ENCODE assay signal across 8 cellular contexts in the genomic region with DNA sequence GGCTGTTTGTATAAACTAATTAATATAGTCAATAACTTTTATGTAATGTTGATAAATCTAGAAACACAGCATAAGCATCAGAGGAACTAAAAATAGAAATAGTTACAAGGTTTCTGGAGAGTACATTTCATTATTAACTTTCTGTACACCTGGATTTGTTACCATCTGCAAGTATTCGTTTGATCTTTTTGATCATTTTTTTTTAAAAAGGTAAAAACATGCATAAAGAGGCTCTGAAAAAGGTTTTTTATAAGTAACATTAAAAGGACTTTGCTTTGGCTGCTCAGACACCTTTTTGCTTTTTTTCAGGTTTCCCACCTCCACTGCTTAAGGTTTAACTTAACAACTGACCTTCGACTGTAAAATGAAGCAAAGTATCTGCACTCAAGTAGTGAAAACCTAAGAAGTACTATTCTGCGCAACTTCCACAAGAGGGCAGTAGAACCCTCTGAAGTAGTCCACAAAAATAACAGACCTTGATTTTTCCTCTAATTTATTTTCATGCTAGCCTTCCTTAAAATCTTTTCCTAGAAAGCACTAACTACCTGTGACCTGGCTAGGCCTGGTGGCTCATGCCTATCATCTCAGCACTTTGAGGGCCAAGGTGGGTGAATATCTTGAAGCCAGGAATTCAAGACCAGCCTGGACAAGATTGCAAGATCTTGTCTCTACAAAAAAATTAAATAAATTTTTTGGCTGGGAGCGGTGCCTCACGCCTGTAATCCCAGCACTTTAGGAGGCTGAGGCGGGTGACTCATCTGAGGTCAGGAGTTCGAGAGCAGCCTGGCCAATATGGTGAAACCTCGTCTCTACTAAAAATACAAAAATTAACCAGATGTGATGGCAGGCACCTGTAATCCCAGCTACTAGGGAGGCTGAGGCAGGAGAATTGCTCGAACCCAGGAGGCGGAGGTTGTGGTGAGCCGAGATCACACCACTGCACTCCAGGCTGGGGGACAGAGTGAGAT. TPM values are rescaled to one million over a fixed set of nuclear protein-coding genes. Genes with fewer than 3 reads are reported as not detected.
DNase-seq lines count a peak whose midpoint lies in the region; FAIRE-seq and TF ChIP-seq lines count a peak whose summit lies in the region.
"Not testable (repeated sequence)": the region's sequence is repeated elsewhere in the genome, so short reads cannot be mapped to it uniquely, and the experiment has no call there.

No MANE protein-coding gene starts in this region.

- H3K9me3 ChIP-seq in H1 (ENCODE audit: insufficient read depth in 2 of 2, low read depth in 1 of 2, low read length in 1 of 2); right atrium auricular region; neural cell (ENCODE audit: low read length); uterus: not testable (repeated sequence)

- TF ChIP-seq POLR2A in H1 (IDR thresholded peaks at IDR 0.05; ENCODE audit: control extremely low read depth in 1 of 2, low read depth in 2 of 2, low read length in 2 of 2); uterus (IDR thresholded peaks at IDR 0.05): not testable (repeated sequence)

- intact Hi-C loops in uterus (cut with DNase I; ENCODE audit: low total_unique reads) = not testable (repeated sequence)

- not testable (repeated sequence) for H3K18ac ChIP-seq in H1 (ENCODE audit: extremely low read depth, low read length)

- not testable (repeated sequence) for H2BK12ac ChIP-seq in H1 (ENCODE audit: low read depth, low read length)

- not testable (repeated sequence) for H3K36me3 ChIP-seq in H1 (ENCODE audit: control insufficient read depth in 2 of 4, insufficient read depth in 4 of 4, low read length in 3 of 4); right atrium auricular region; neural cell (ENCODE audit: insufficient read depth, low read length); uterus

- not testable (repeated sequence) for H2BK120ac ChIP-seq in H1 (replicated peaks; ENCODE audit: low read depth, low read length)

- not testable (repeated sequence) for H2BK5ac ChIP-seq in H1 (ENCODE audit: low read depth, low read length)

- not testable (repeated sequence) for H3K4me3 ChIP-seq in H1 (ENCODE audit: extremely low read depth in 1 of 4, insufficient read depth in 2 of 4, low read depth in 3 of 4, low read length in 4 of 4); right atrium auricular region; neural cell (ENCODE audit: low read length); uterus

- POLR2A ChIA-PET in H1 (lab: Charles Lee; ENCODE audit: partially characterized antibody) = interaction anchor here (0.6 kb wide), 1 partner anchor 724 kb away, joined by 3 read pairs; no protein-coding TSS in a partner anchor

- H2BK15ac ChIP-seq in H1 (ENCODE audit: low read length) = not testable (repeated sequence)

- H3K27me3 ChIP-seq in H1 (replicated peaks in 1 of 4; ENCODE audit: control insufficient read depth in 3 of 4, extremely low read depth in 1 of 4, insufficient read depth in 3 of 4, low read length in 3 of 4); right atrium auricular region; neural cell (ENCODE audit: insufficient read depth, low read depth, low read length); uterus: not testable (repeated sequence)

- TF ChIP-seq CTCF in VCaP (conservative IDR thresholded peaks at IDR 0.05) (peak; percentile 62), right atrium auricular region (IDR thresholded peaks at IDR 0.05) (peak; percentile 15 to 63), neural cell (IDR thresholded peaks at IDR 0.05; ENCODE audit: poor library complexity, severe bottlenecking) (peak; percentile 40), uterus (IDR thresholded peaks at IDR 0.05) (peak in 3 of 4 experiments; percentile 21 to 38 (median 24))
- not testable (repeated sequence) for TF ChIP-seq CTCF in H1 (IDR thresholded peaks at IDR 0.05; ENCODE audit: control extremely low read depth in 1 of 3, insufficient read depth in 1 of 3, low read depth in 1 of 3, low read length in 3 of 3)

- 76% methylated on average over 8 of the region's 11 CpGs; no CpG with 5 or more reads in 1 of the 2 experiments for WGBS in H1 (ENCODE audit: extremely low coverage in 1 of 2, insufficient coverage in 1 of 2, insufficient read length in 1 of 2, insufficient replicate concordance in 2 of 2, low coverage in 1 of 2, low lambda C conversion rate in 2 of 2, missing lambda C conversion rate in 1 of 2), 2 experiments

- CTCF ChIA-PET in H1 (lab: Charles Lee; ENCODE audit: partially characterized antibody) = interaction anchor here (0.7 to 2.2 kb wide), 3 partner anchors 18 to 91 kb away, joined by 3 to 10 read pairs (median 3); no protein-coding TSS in a partner anchor

- H3K9ac ChIP-seq in H1 (replicated peaks in 1 of 4; ENCODE audit: extremely low read depth in 1 of 4, low read depth in 3 of 4, low read length in 3 of 4); neural cell (ENCODE audit: low read length): not testable (repeated sequence)

- peaks cover 0 to 27% of the 10 kb centered on the region in 2 experiments; a peak in 2 of 4 replicates for H3K79me2 ChIP-seq in H1 (ENCODE audit: control insufficient read depth in 1 of 2, insufficient read depth in 2 of 2, low read length in 2 of 2)
- not testable (repeated sequence) for H3K79me2 ChIP-seq in neural cell (replicated peaks; ENCODE audit: insufficient read depth, low read length)

- H4K91ac ChIP-seq in H1 (replicated peaks; ENCODE audit: insufficient read length, low read length) = not testable (repeated sequence)

- H3K23ac ChIP-seq in H1 (ENCODE audit: insufficient read length) = not testable (repeated sequence)

- TF ChIP-seq RAD21 in H1 (IDR thresholded peaks at IDR 0.05 in 1 of 2, conservative IDR thresholded peaks at IDR 0.05 in 1 of 2; ENCODE audit: low read depth in 2 of 2, low read length in 2 of 2) = peak in 1 of 2 experiments; percentile 4; a peak in 1 of 4 replicates
- TF ChIP-seq RAD21 in neural cell (conservative IDR thresholded peaks at IDR 0.05) = not testable (repeated sequence)

- not testable (repeated sequence) for H3K4me1 ChIP-seq in H1 (replicated peaks in 1 of 4; ENCODE audit: control insufficient read depth in 3 of 4, insufficient read depth in 4 of 4, low read length in 3 of 4); right atrium auricular region; uterus

- H3K9me2 ChIP-seq in neural cell (ENCODE audit: insufficient read depth, low read length) = not testable (repeated sequence)

- not testable (repeated sequence) for H3K23me2 ChIP-seq in H1 (ENCODE audit: low read depth, low read length)

- DNase-seq in DMS 273 (lab: John Stamatoyannopoulos, UW; ENCODE audit: unreplicated experiment) = peak; percentile 37
- peak; percentile 7 for DNase-seq in HS-27A (ENCODE audit: low read depth)
- peak; percentile 40 for DNase-seq in NCI-H2171 treated with DMSO at 0.1 percent for 48 hours (lab: John Stamatoyannopoulos, UW)
- DNase-seq in H1 (ENCODE audit: low read depth in 1 of 2, low spot score in 2 of 2); right atrium auricular region (ENCODE audit: low spot score): not testable (repeated sequence)
- peak; percentile 24 to 43 for DNase-seq in uterus

- not testable (repeated sequence) for H2AK5ac ChIP-seq in H1 (ENCODE audit: low read depth, low read length)

- not testable (repeated sequence) for H3K14ac ChIP-seq in H1 (ENCODE audit: insufficient read length)

- H3K79me1 ChIP-seq in H1 (ENCODE audit: low read depth, low read length) = not testable (repeated sequence)

- not testable (repeated sequence) for H2BK20ac ChIP-seq in H1 (ENCODE audit: low read length)

- not testable (repeated sequence) for H3K27ac ChIP-seq in VCaP; H1 (ENCODE audit: low read depth, low read length); right atrium auricular region; neural cell (ENCODE audit: low read length)
- H3K27ac ChIP-seq in uterus = peak overlapping the region in 1 of 2 donors; percentile 54

- H3K4ac ChIP-seq in H1 (replicated peaks; ENCODE audit: insufficient read length, low read depth, low read length) = not testable (repeated sequence)

- H4K20me1 ChIP-seq in H1 (replicated peaks in 1 of 2; ENCODE audit: control insufficient read depth in 1 of 2, insufficient read depth in 2 of 2, low read length in 2 of 2); neural cell (ENCODE audit: insufficient read depth): not testable (repeated sequence)

- not testable (repeated sequence) for H4K8ac ChIP-seq in H1 (ENCODE audit: extremely low read depth, insufficient read depth, low read length)

- not testable (repeated sequence) for H3F3A ChIP-seq in neural cell (ENCODE audit: insufficient read depth, low read length, poor library complexity, severe bottlenecking)

- TF ChIP-seq EP300 in H1 (IDR thresholded peaks at IDR 0.05; ENCODE audit: borderline replicate concordance in 1 of 2, low read depth in 2 of 2, low read length in 2 of 2); neural cell (conservative IDR thresholded peaks at IDR 0.05; ENCODE audit: poor library complexity, severe bottlenecking): not testable (repeated sequence)

- not testable (repeated sequence) for H3K56ac ChIP-seq in H1 (replicated peaks; ENCODE audit: insufficient read length, low read depth, low read length)

- H4K5ac ChIP-seq in H1 (ENCODE audit: insufficient read length, low read depth, low read length) = not testable (repeated sequence)

- H2AFZ ChIP-seq in H1 (ENCODE audit: low read length); neural cell (ENCODE audit: low read depth, low read length): not testable (repeated sequence)

- not testable (repeated sequence) for H3K4me2 ChIP-seq in H1 (ENCODE audit: insufficient read depth in 1 of 2, low read depth in 2 of 2, low read length in 2 of 2); neural cell (ENCODE audit: low read length)

- peak; percentile 84 for FAIRE-seq in H1 (lab: Jason Lieb, UNC)

RNA-seq across cellular contexts. Expression of a gene that starts 4.0 kb away (rescaled TPM):
- 11.5 and 12.6 TPM in 2 replicates for total RNA-seq in H1 (2021; fragmentation: NEBNext Ultra II Directional; extraction: Animal tissue kit (Norgen Biotek cat#: 25700))
- 3.9 and 6.8 TPM in 2 replicates for polyA plus RNA-seq in H1 (2011; rRNA removed)
- polyA plus RNA-seq in H1 (2011; cell fraction: cytosol; rRNA removed) = 6.4 TPM
- 4.5 TPM for polyA plus RNA-seq in H1 (2011; cell fraction: nucleus; rRNA removed)
- polyA plus RNA-seq in H1 (2012, experiment 1 of 2) = 8.0 to 10.0 TPM (median 9.3 TPM) in 4 replicates
- 1.2 TPM for polyA plus RNA-seq in H1 (2012, experiment 2 of 2)
- polyA plus RNA-seq in H1 (2013, experiment 1 of 2) = 2.0 TPM
- polyA plus RNA-seq in H1 (2013, experiment 2 of 2) = 2.1 TPM
- polyA minus RNA-seq in H1 (2011; rRNA and poly(A)+ RNA removed) = 18.1 and 21.8 TPM in 2 replicates
- polyA minus RNA-seq in H1 (2011; cell fraction: cytosol; rRNA and poly(A)+ RNA removed) = 5.4 TPM
- 20.8 TPM for polyA minus RNA-seq in H1 (2011; cell fraction: nucleus; rRNA and poly(A)+ RNA removed)
- 1 to 10 TPM; 1.2 to 3.5 TPM for total RNA-seq in right atrium auricular region
- 0.97 and 1.5 TPM in 2 replicates for polyA plus RNA-seq in neural cell
- polyA minus RNA-seq in neural cell = 2.7 and 3.9 TPM in 2 replicates
- total RNA-seq in uterus = 10 to 100 TPM in 2 of 4 donors, 1 to 10 TPM in 2; 2.8 to 20.0 (median 10.1) TPM
